In genomic region chr9:134637241-134637640, GRCh38 we compare ENCODE assay signal across 1 cellular context.
TF ChIP-seq lines count a peak whose summit lies in the region.

No MANE protein-coding gene starts in this region.

TF ChIP-seq in HepG2, 621 proteins besides CTCF, POLR2A, EP300 and RAD21 (continued from another document):
- TF ChIP-seq ZNF503 (CRISPR knock-in tag; IDR thresholded peaks at IDR 0.05) (no peak), TEAD2 (CRISPR knock-in tag; IDR thresholded peaks at IDR 0.05) (no peak), ZNF234 (CRISPR knock-in tag; conservative IDR thresholded peaks at IDR 0.05) (no peak), PAX8 (CRISPR knock-in tag; IDR thresholded peaks at IDR 0.05; ENCODE audit: borderline replicate concordance) (no peak), SCMH1 (CRISPR knock-in tag; IDR thresholded peaks at IDR 0.05; ENCODE audit: borderline replicate concordance) (no peak), ZBTB21 (CRISPR knock-in tag; IDR thresholded peaks at IDR 0.05) (no peak), REXO4 (CRISPR knock-in tag; IDR thresholded peaks at IDR 0.05; ENCODE audit: borderline replicate concordance) (no peak), ZNF605 (CRISPR knock-in tag; IDR thresholded peaks at IDR 0.05) (no peak), ZNF350 (CRISPR knock-in tag; IDR thresholded peaks at IDR 0.05; ENCODE audit: borderline replicate concordance, low read depth) (no peak), ZNF720 (CRISPR knock-in tag; IDR thresholded peaks at IDR 0.05) (no peak), SRSF1 (optimal IDR thresholded peaks at IDR 0.05; ENCODE audit: low read depth, low read length) (no peak), E2F5 (CRISPR knock-in tag; conservative IDR thresholded peaks at IDR 0.05) (no peak), MLLT10 (CRISPR knock-in tag; IDR thresholded peaks at IDR 0.05) (no peak), TMF1 (CRISPR knock-in tag; IDR thresholded peaks at IDR 0.05; ENCODE audit: low read depth) (no peak)
